8 cellular contexts compared by ENCODE assay signal in the genomic region with DNA sequence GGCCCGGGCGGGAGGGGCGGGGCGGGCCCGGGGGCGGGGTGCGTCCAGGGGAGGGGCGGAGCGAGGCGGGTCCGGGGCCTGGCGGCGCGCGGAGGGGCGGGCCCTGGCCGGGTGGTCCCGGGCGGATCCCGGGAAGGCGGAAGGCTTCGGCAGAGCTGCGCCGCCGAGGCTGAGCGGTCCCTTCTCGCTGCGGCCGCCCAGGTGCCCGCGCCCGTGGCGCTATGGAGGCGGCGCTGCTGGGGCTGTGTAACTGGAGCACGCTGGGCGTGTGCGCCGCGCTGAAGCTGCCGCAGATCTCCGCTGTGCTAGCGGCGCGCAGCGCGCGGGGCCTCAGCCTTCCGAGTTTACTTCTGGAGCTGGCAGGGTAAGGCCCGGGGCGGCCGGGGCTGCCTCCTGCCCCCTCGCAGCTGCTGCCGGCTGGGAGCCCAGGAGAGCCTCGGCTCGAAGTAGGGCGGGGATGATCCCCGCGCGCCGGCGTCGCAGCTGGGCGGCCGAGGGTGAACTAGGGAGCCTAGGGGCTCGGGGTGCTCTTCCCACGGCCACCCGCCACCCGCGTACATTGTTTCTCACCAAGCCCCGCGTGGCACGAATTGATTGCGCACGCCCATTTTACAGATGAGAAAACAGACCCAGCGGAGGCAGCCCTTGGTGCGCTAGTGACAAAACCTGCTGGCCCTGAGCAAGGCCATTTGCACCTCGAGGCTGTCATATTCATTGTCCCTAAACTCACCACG. TPM values are rescaled to one million over a fixed set of nuclear protein-coding genes. Genes with fewer than 3 reads are reported as not detected.
DNase-seq lines count a peak whose midpoint lies in the region; ATAC-seq and TF ChIP-seq lines count a peak whose summit lies in the region.

A gene (plus strand): TSS at position 142 of the 734 bp plus-strand sequence. CDS start 80 bp downstream, at position 222.

- peak within 1 kb of the TSS; percentile 93 for H3K27ac Mint-ChIP-seq in T-cell
- H3K27ac Mint-ChIP-seq in effector memory CD8-positive, alpha-beta T cell: peak within 1 kb of the TSS; percentile 86 to 87

- peaks cover 11 to 32% (median 25%) of the 10 kb centered on the region in 3 donors for H3K4me1 Mint-ChIP-seq in T-cell
- H3K4me1 Mint-ChIP-seq in effector memory CD8-positive, alpha-beta T cell (ENCODE audit: low read depth in 2 of 2): peaks cover 24 to 26% of the 10 kb centered on the region in 2 donors

- H3K4me1 ChIP-seq in ACC112 (ENCODE audit: control insufficient read depth, insufficient read depth, low read length, unreplicated experiment) (peaks cover 10% of the 10 kb centered on the region), mucosa of rectum (ENCODE audit: control insufficient read depth in 2 of 2, insufficient read depth in 2 of 2, low read length in 2 of 2) (peaks cover 8 to 9% of the 10 kb centered on the region in 2 donors), vagina (peaks cover 27% of the 10 kb centered on the region)

- no peaks in the 10 kb centered on the region for H3K36me3 Mint-ChIP-seq in T-cell
- H3K36me3 Mint-ChIP-seq in effector memory CD8-positive, alpha-beta T cell (ENCODE audit: insufficient read depth): peaks cover 8% of the 10 kb centered on the region

- peak; percentile 95 to 98 (median 96) for DNase-seq in NCI-H1417 (lab: John Stamatoyannopoulos, UW)
- DNase-seq in T-cell: peak in 24 of 34 experiments; percentile 66 to 85 (median 79)
- DNase-seq in effector memory CD8-positive, alpha-beta T cell: peak; percentile 40 to 80 (median 77)
- DNase-seq in vagina (ENCODE audit: extremely low spot score in 2 of 2): no peak

- H3K27me3 ChIP-seq in ACC112 (ENCODE audit: insufficient read depth, low read length): no peaks in the 10 kb centered on the region
- H3K27me3 ChIP-seq in mucosa of rectum (ENCODE audit: control insufficient read depth in 2 of 2, insufficient read depth in 2 of 2, low read length in 2 of 2): no peaks in the 10 kb centered on the region
- H3K27me3 ChIP-seq in vagina: no peaks in the 10 kb centered on the region

- ATAC-seq in GM18502 (IDR thresholded peaks at IDR 0.05; ENCODE audit: poor library complexity, unreplicated experiment) (peak; percentile 80), HG02885 (IDR thresholded peaks at IDR 0.05; ENCODE audit: poor library complexity, unreplicated experiment) (peak; percentile 79), T-cell (replicated peaks in 1 of 4) (peak; percentile 79 to 84 (median 82))
- ATAC-seq in effector memory CD8-positive, alpha-beta T cell (replicated peaks): peak; percentile 80

- H3K36me3 ChIP-seq in ACC112 (ENCODE audit: insufficient read depth, low read length): no peaks in the 10 kb centered on the region
- H3K36me3 ChIP-seq in mucosa of rectum (ENCODE audit: control insufficient read depth in 2 of 2, insufficient read depth in 2 of 2, low read length in 2 of 2): no peaks in the 10 kb centered on the region
- H3K36me3 ChIP-seq in vagina: no peaks in the 10 kb centered on the region

- POLR2A ChIA-PET in T-cell (lab: Charles Lee): interaction anchor here (1.1 to 1.2 kb wide), 2 partner anchors 27 to 310 kb away, joined by 3 read pairs; a partner anchor contains a TSS

- peak within 1 kb of the TSS; percentile 78 to 81 (median 80) for H3K4me3 Mint-ChIP-seq in T-cell
- H3K4me3 Mint-ChIP-seq in effector memory CD8-positive, alpha-beta T cell: peak within 1 kb of the TSS; percentile 78 to 88

- H2AFZ ChIP-seq in ACC112 (ENCODE audit: low read length, unreplicated experiment): peak within 1 kb of the TSS; percentile 100

- TF ChIP-seq CTCF in vagina (IDR thresholded peaks at IDR 0.05): peak in 1 of 3 experiments; percentile 11

- TF ChIP-seq POLR2A in vagina (IDR thresholded peaks at IDR 0.05): peak in 1 of 2 donors; percentile 89

- H3K9me3 ChIP-seq in mucosa of rectum (ENCODE audit: control insufficient read depth in 2 of 2, low read length in 2 of 2) (no peaks in the 10 kb centered on the region), vagina (no peaks in the 10 kb centered on the region)

- H3K4me3 ChIP-seq in ACC112 (ENCODE audit: low read depth, low read length): peak within 1 kb of the TSS; percentile 86
- peak within 1 kb of the TSS; percentile 64 to 81 for H3K4me3 ChIP-seq in mucosa of rectum (ENCODE audit: low read length in 2 of 2)
- H3K4me3 ChIP-seq in vagina: peak within 1 kb of the TSS; percentile 82 to 97

- H3K27ac ChIP-seq in ACC112 (ENCODE audit: low read depth, low read length) (peak within 1 kb of the TSS; percentile 69), mucosa of rectum (ENCODE audit: low read depth in 2 of 2, low read length in 2 of 2) (peak within 1 kb of the TSS; percentile 87 to 92), vagina (peak within 1 kb of the TSS; percentile 86)

- H3K9me3 Mint-ChIP-seq in T-cell: no peaks in the 10 kb centered on the region
- no peaks in the 10 kb centered on the region for H3K9me3 Mint-ChIP-seq in effector memory CD8-positive, alpha-beta T cell

- intact Hi-C loops in vagina (cut with DNase I): no loop called here

- H3K27me3 Mint-ChIP-seq in T-cell: no peaks in the 10 kb centered on the region
- no peaks in the 10 kb centered on the region for H3K27me3 Mint-ChIP-seq in effector memory CD8-positive, alpha-beta T cell

- peak within 1 kb of the TSS; percentile 80 to 84 for H3K9ac ChIP-seq in mucosa of rectum (ENCODE audit: low read depth in 1 of 2, low read length in 2 of 2)

- CTCF ChIA-PET in T-cell (lab: Charles Lee): interaction anchor here (0.5 to 1.9 kb wide), 4 partner anchors 8 to 28 kb away, joined by 3 to 10 read pairs (median 4); a partner anchor contains a TSS

- no peaks in the 10 kb centered on the region for H3K79me2 ChIP-seq in ACC112 (ENCODE audit: control insufficient read depth, insufficient read depth, low read length, unreplicated experiment)

RNA-seq across cellular contexts. Expression of the gene that starts here (rescaled TPM):
- 10 to 100 TPM; 10.7 to 32.0 (median 21.2) TPM for total RNA-seq in T-cell
- 59.7 TPM for total RNA-seq in vagina

Comparison
In these comparisons a context has a peak if more than half of its experiments do, and no peak if none do; other contexts are left out.
1. DNase-seq: peak in NCI-H1417 (3 of 3), T-cell (24 of 34) and effector memory CD8-positive, alpha-beta T cell (3 of 3); none in vagina (0 of 2).
2. Peak in every context shown above with its lines, with median percentiles within 50 percentile points of each other: H3K27ac ChIP-seq, H3K4me3 ChIP-seq and ATAC-seq.